Comparison of ENCODE assay signal across 11 cellular contexts in genomic region chr13:40993119-40993518, GRCh38. TPM values are rescaled to one million over a fixed set of nuclear protein-coding genes. Genes with fewer than 3 reads are reported as not detected.
DNase-seq lines count a peak whose midpoint lies in the region; ATAC-seq, FAIRE-seq and TF ChIP-seq lines count a peak whose summit lies in the region.
"Had no signal": no experiment of that assay in that cellular context is flagged by ENCODE, and none has a peak within 500 bp of the region (broad histone marks: within the 10 kb centered on the region; RNA-seq: fewer than 3 reads in every experiment).

No MANE protein-coding gene starts in this region.

- H3K4me1 Mint-ChIP-seq in astrocyte (ENCODE audit: low read depth, unreplicated experiment) (peaks cover 12% of the 10 kb centered on the region), natural killer cell (peaks cover 66 to 69% of the 10 kb centered on the region in 2 donors)

- H3K9me3 Mint-ChIP-seq in astrocyte (ENCODE audit: unreplicated experiment) (no peaks in the 10 kb centered on the region), natural killer cell (no peaks in the 10 kb centered on the region)
- H3K9me3 Mint-ChIP-seq: activated T-cell treated with anti-CD3 and anti-CD28 coated beads, Interleukin-2, amount 50 U/mL, for 4 hours had no signal

- intact Hi-C loops in natural killer cell (cut with micrococcal nuclease) = no loop called here

- no peak overlapping the region for H3K9ac ChIP-seq in astrocyte (ENCODE audit: low read length)

- H3K9me3 ChIP-seq in astrocyte (ENCODE audit: insufficient read depth, low read depth, low read length) = no peaks in the 10 kb centered on the region

- no peaks in the 10 kb centered on the region for H3K27me3 Mint-ChIP-seq in astrocyte (ENCODE audit: low read depth, unreplicated experiment)
- no peaks in the 10 kb centered on the region for H3K27me3 Mint-ChIP-seq in natural killer cell (ENCODE audit: low read depth in 2 of 2)

- H3K27ac Mint-ChIP-seq in astrocyte (ENCODE audit: unreplicated experiment) = peak overlapping the region; percentile 4
- peak overlapping the region; percentile 85 to 88 for H3K27ac Mint-ChIP-seq in natural killer cell

- no peak overlapping the region for H3K27ac ChIP-seq in astrocyte (ENCODE audit: low read depth, low read length)

- no peak overlapping the region for H3K4me3 Mint-ChIP-seq in astrocyte (ENCODE audit: unreplicated experiment)
- H3K4me3 Mint-ChIP-seq in natural killer cell = no peak overlapping the region

- no peak overlapping the region for H3K4me3 ChIP-seq in astrocyte (ENCODE audit: insufficient read depth, low read depth, low read length)

- H3K36me3 ChIP-seq in astrocyte (ENCODE audit: insufficient read depth, low read length) = no peaks in the 10 kb centered on the region

- H2AFZ ChIP-seq in astrocyte (ENCODE audit: low read depth, low read length) = no peak overlapping the region

- ATAC-seq in natural killer cell (peak in 1 of 3 donors; percentile 3), HG03039 (IDR thresholded peaks at IDR 0.05; ENCODE audit: unreplicated experiment) (no peak), HG02623 (IDR thresholded peaks at IDR 0.05; ENCODE audit: unreplicated experiment) (no peak), HG03342 (IDR thresholded peaks at IDR 0.05; ENCODE audit: unreplicated experiment) (no peak)

- H4K20me1 ChIP-seq in astrocyte (ENCODE audit: insufficient read depth, low read length) = peaks cover 42% of the 10 kb centered on the region

- DNase-seq in DMS153 (lab: John Stamatoyannopoulos, UW) (peak; percentile 79), NCI-H1694 treated with DMSO at 0.1 percent for 48 hours (lab: John Stamatoyannopoulos, UW) (peak; percentile 55), astrocyte (ENCODE audit: low read depth) (peak; percentile 11), natural killer cell (no peak), D341Med (ENCODE audit: low spot score) (no peak)
- DNase-seq: activated T-cell treated with anti-CD3 and anti-CD28 coated beads, Interleukin-2, amount 50 U/mL, for 4 hours; KG1; left cardiac atrium had no signal

- H3K4me2 ChIP-seq in astrocyte (ENCODE audit: low read length) = no peak overlapping the region

- no peak for TF ChIP-seq CTCF in astrocyte (IDR thresholded peaks at IDR 0.05; ENCODE audit: insufficient read depth, low read depth, low read length)
- no peak for TF ChIP-seq CTCF in natural killer cell (IDR thresholded peaks at IDR 0.05)

- H3K79me2 ChIP-seq in astrocyte (ENCODE audit: insufficient read depth, low read length) = peaks cover 29% of the 10 kb centered on the region

- no peaks in the 10 kb centered on the region for H3K27me3 ChIP-seq in astrocyte (ENCODE audit: insufficient read depth, low read length)

- no peaks in the 10 kb centered on the region for H3K4me1 ChIP-seq in astrocyte (ENCODE audit: insufficient read depth, low read length)

- H3K36me3 Mint-ChIP-seq in astrocyte (ENCODE audit: low read depth, unreplicated experiment) (peaks cover 2% of the 10 kb centered on the region), natural killer cell (no peaks in the 10 kb centered on the region)

- FAIRE-seq in astrocyte (lab: Jason Lieb, UNC) = no peak

RNA-seq across cellular contexts. Expression of gene ELF1, which starts 26.0 kb away (rescaled TPM):
- 69.1 and 75.1 TPM in 2 replicates for total RNA-seq in astrocyte
- total RNA-seq in natural killer cell = 100 to 1,000 TPM; 174 to 216 (median 193) TPM

Comparison
In these comparisons a context has a peak if more than half of its experiments do, and no peak if none do; other contexts are left out.
1. DNase-seq: peak in DMS153 (single experiment), NCI-H1694 treated with DMSO at 0.1 percent for 48 hours (single experiment) and astrocyte (single experiment); none in natural killer cell (single experiment) and D341Med (single experiment).